Comparison of ENCODE assay signal across 8 cellular contexts in the genomic region with DNA sequence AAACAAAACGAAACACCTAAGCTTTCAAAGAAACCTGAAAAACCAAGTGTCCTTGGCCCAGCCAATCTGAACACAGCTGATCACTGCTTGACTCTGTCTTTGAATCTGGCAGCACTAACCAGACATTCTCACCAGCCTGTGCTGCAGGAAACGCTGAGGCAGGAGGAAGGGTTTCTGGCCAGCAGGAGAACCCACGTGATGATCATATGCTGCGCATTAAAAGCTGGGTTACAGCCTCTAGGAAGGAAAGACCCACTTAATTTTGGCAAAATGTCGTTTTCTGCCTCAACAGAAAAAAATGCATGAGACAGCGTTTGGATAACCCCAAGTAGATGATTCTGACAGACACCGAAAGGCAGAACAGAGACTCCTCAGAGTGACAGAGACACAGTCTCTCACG. TPM values are rescaled to one million over a fixed set of nuclear protein-coding genes. Genes with fewer than 3 reads are reported as not detected.
DNase-seq lines count a peak whose midpoint lies in the region; ATAC-seq, FAIRE-seq and TF ChIP-seq lines count a peak whose summit lies in the region.

No MANE protein-coding gene starts in this region.

- no peak overlapping the region for H3K4me3 ChIP-seq in SJSA1
- no peak overlapping the region for H3K4me3 ChIP-seq in PC-9

- no peak overlapping the region for H3K4me2 ChIP-seq in PC-9

- CTCF ChIA-PET in PC-9 (lab: Charles Lee), result no interaction called here

- peak; percentile 77 to 97 (median 86) for ATAC-seq in natural killer cell
- no peak for ATAC-seq in GM21528 (IDR thresholded peaks at IDR 0.05; ENCODE audit: low FRiP score, unreplicated experiment)
- no peak for ATAC-seq in HG03439 (IDR thresholded peaks at IDR 0.05; ENCODE audit: unreplicated experiment)

- peaks cover 51 to 54% of the 10 kb centered on the region in 2 donors for H3K4me1 Mint-ChIP-seq in natural killer cell

- H3K9me3 Mint-ChIP-seq in natural killer cell, result no peaks in the 10 kb centered on the region

- peak overlapping the region; percentile 54 to 71 for H3K27ac Mint-ChIP-seq in natural killer cell

- peaks cover 62% of the 10 kb centered on the region for H3K4me1 ChIP-seq in SJSA1 (replicated peaks)
- peaks cover 2% of the 10 kb centered on the region; the same call in 1 of the 2 replicates for H3K4me1 ChIP-seq in PC-9 (replicated peaks; ENCODE audit: insufficient read depth)

- FAIRE-seq in endometrium (lab: Jason Lieb, UNC), result peak; percentile 72

- peaks cover 3% of the 10 kb centered on the region; the same call in 1 of the 2 replicates for H3K9me2 ChIP-seq in PC-9 (ENCODE audit: insufficient read depth)

- H3K27ac ChIP-seq in SJSA1, result peak overlapping the region; percentile 37
- no peak overlapping the region for H3K27ac ChIP-seq in PC-9

- peak overlapping the region; percentile 47 for H3K4me3 Mint-ChIP-seq in natural killer cell

- H3K36me3 ChIP-seq in SJSA1, result peaks cover 98% of the 10 kb centered on the region
- H3K36me3 ChIP-seq in PC-9 (ENCODE audit: low read depth), result 0 out of 2 replicates have a peak, but pooled peaks cover 10% of the 10 kb centered on the region

- H3K27me3 ChIP-seq in SJSA1 (replicated peaks), result no peaks in the 10 kb centered on the region
- no peaks in the 10 kb centered on the region for H3K27me3 ChIP-seq in PC-9 (ENCODE audit: insufficient read depth, low read depth)

- no peaks in the 10 kb centered on the region for H3K79me2 ChIP-seq in PC-9 (ENCODE audit: low read depth)

- POLR2A ChIA-PET in PC-9 (lab: Charles Lee; ENCODE audit: unreplicated experiment), result interaction anchor here (0.6 kb wide), 1 partner anchor 910 kb away, joined by 3 read pairs; no protein-coding TSS in a partner anchor

- DNase-seq in activated gamma-delta T cell treated with Interleukin-2 at 50 U/mL for 16 hours (peak; percentile 16), activated gamma-delta T cell (lab: John Stamatoyannopoulos, UW) (no peak), SJSA1 (ENCODE audit: low read depth in 1 of 2, low spot score in 2 of 2) (peak; percentile 100), natural killer cell (no peak), PC-9 (no peak)

- TF ChIP-seq CTCF in natural killer cell (IDR thresholded peaks at IDR 0.05) (no peak), PC-9 (conservative IDR thresholded peaks at IDR 0.05) (no peak)

- H3K36me3 Mint-ChIP-seq in natural killer cell, result peaks cover 9% of the 10 kb centered on the region

- H2AFZ ChIP-seq in PC-9, result no peak overlapping the region

- intact Hi-C loops in natural killer cell (cut with micrococcal nuclease), result no loop called here
- intact Hi-C loops in PC-9 (cut with micrococcal nuclease; ENCODE audit: unreplicated experiment), result no loop called here

- no peaks in the 10 kb centered on the region for H3K27me3 Mint-ChIP-seq in natural killer cell (ENCODE audit: low read depth in 2 of 2)

- no peaks in the 10 kb centered on the region for H3F3A ChIP-seq in PC-9 (ENCODE audit: insufficient read depth, low read depth)

- H3K9me3 ChIP-seq in SJSA1 (replicated peaks), result no peaks in the 10 kb centered on the region
- no peaks in the 10 kb centered on the region for H3K9me3 ChIP-seq in PC-9 (ENCODE audit: insufficient read depth, low read depth)

- BruUV-seq in PC-9 (replicated peaks; lab: Mats Ljungman, UMichigan), result no TSS peak

- H4K20me1 ChIP-seq in PC-9 (ENCODE audit: insufficient read depth), result no peaks in the 10 kb centered on the region

RNA-seq across cellular contexts. Expression of gene APPL2, which starts 9.8 kb away (rescaled TPM):
- total RNA-seq in SJSA1 (2014; rRNA removed; shearing (Covaris generic)), result 519 and 584 TPM in 2 replicates
- total RNA-seq in natural killer cell (10 to 100 TPM; 56.0 to 65.9 (median 64.2) TPM), PC-9 (2021) (24.3 and 24.6 TPM in 2 replicates)

Comparison
In these comparisons a context has a peak if more than half of its experiments do, and no peak if none do; other contexts are left out.
1. DNase-seq: peak in activated gamma-delta T cell treated with Interleukin-2 at 50 U/mL for 16 hours (single experiment) and SJSA1 (2 of 2); none in activated gamma-delta T cell (single experiment), natural killer cell (single experiment) and PC-9 (0 of 2).
2. ATAC-seq: peak in natural killer cell (3 of 3); none in GM21528 (single experiment) and HG03439 (single experiment).